In genomic region chr17:82655038-82655479, GRCh38 we compare ENCODE assay signal across 13 cellular contexts. TPM values are rescaled to one million over a fixed set of nuclear protein-coding genes. Genes with fewer than 3 reads are reported as not detected.
A peak's percentile ranks its signal among the peaks of the same experiment; 100 is the strongest.
DNase-seq lines count a peak whose midpoint lies in the region; ATAC-seq and TF ChIP-seq lines count a peak whose summit lies in the region.
"Had no signal": no experiment of that assay in that cellular context is flagged by ENCODE, and none has a peak within 500 bp of the region (broad histone marks: within the 10 kb centered on the region; RNA-seq: fewer than 3 reads in every experiment).

No MANE protein-coding gene starts in this region.

- H3K27ac Mint-ChIP-seq in GM23338, result no peak overlapping the region

- peak overlapping the region; percentile 19 to 35 for H3K27ac ChIP-seq in right atrium auricular region
- peak overlapping the region; percentile 80 to 90 (median 87) for H3K27ac ChIP-seq in stomach
- H3K27ac ChIP-seq in GM23338 (ENCODE audit: low read depth), result no peak overlapping the region
- H3K27ac ChIP-seq: SJCRH30 had no signal

- H3K36me3 ChIP-seq in right atrium auricular region (peaks cover 17% of the 10 kb centered on the region), stomach (peaks cover 0 to 46% (median 37%) of the 10 kb centered on the region in 4 donors), GM23338 (ENCODE audit: insufficient read depth) (no peaks in the 10 kb centered on the region)
- H3K36me3 ChIP-seq: SJCRH30 had no signal

- H3K27me3 ChIP-seq in right atrium auricular region, result no peaks in the 10 kb centered on the region
- H3K27me3 ChIP-seq in stomach, result no peaks in the 10 kb centered on the region
- no peaks in the 10 kb centered on the region for H3K27me3 ChIP-seq in GM23338 (ENCODE audit: insufficient read depth)
- H3K27me3 ChIP-seq: SJCRH30 had no signal

- no peak overlapping the region for H3K4me3 Mint-ChIP-seq in GM23338

- intact Hi-C loops in stomach (cut with DNase I; ENCODE audit: low total_unique reads), result no loop called here

- TF ChIP-seq CTCF in right atrium auricular region (IDR thresholded peaks at IDR 0.05), result no peak
- TF ChIP-seq CTCF in stomach (IDR thresholded peaks at IDR 0.05), result no peak
- TF ChIP-seq CTCF in GM23338 (conservative IDR thresholded peaks at IDR 0.05; ENCODE audit: low read depth in 2 of 2), result no peak

- 16 to 41% (median 28%) methylated on average over 15 of the region's 15 CpGs for WGBS in stomach, 5 donors

- no peaks in the 10 kb centered on the region; the same call in 2 of the 3 replicates for H3K36me3 Mint-ChIP-seq in GM23338 (ENCODE audit: low read depth)

- H3K4me3 ChIP-seq in right atrium auricular region (no peak overlapping the region), stomach (peak overlapping the region in 1 of 4 donors; percentile 17), GM23338 (no peak overlapping the region)
- H3K4me3 ChIP-seq: SJCRH30 had no signal

- no peak overlapping the region for H2AFZ ChIP-seq in GM23338

- no peaks in the 10 kb centered on the region for H3K79me2 ChIP-seq in GM23338 (replicated peaks; ENCODE audit: insufficient read depth)

- H3K9me3 Mint-ChIP-seq in GM23338, result peaks cover 4% of the 10 kb centered on the region; the same call in 1 of the 3 replicates

- H3K4me1 ChIP-seq in right atrium auricular region (no peaks in the 10 kb centered on the region), stomach (peaks cover 22 to 37% (median 26%) of the 10 kb centered on the region in 4 donors), GM23338 (ENCODE audit: insufficient read depth) (no peaks in the 10 kb centered on the region)
- H3K4me1 ChIP-seq: SJCRH30 had no signal

- H3K4me2 ChIP-seq in GM23338, result no peak overlapping the region

- no peaks in the 10 kb centered on the region for H4K20me1 ChIP-seq in GM23338 (replicated peaks; ENCODE audit: insufficient read depth)

- H3K4me1 Mint-ChIP-seq in GM23338, result no peaks in the 10 kb centered on the region

- no peaks in the 10 kb centered on the region for H3K9me2 ChIP-seq in GM23338 (ENCODE audit: insufficient read depth)

- H3F3A ChIP-seq in GM23338 (replicated peaks; ENCODE audit: low read depth), result no peaks in the 10 kb centered on the region

- TF ChIP-seq EP300 in stomach (IDR thresholded peaks at IDR 0.05), result no peak

- DNase-seq in SIG-M5 treated with dmso at 0.1 percent for 504 hours (lab: John Stamatoyannopoulos, UW; ENCODE audit: unreplicated experiment) (peak; percentile 44), SIG-M5 (lab: John Stamatoyannopoulos, UW) (no peak), UCSD-AML1 (lab: John Stamatoyannopoulos, UW; ENCODE audit: unreplicated experiment) (peak; percentile 64), right atrium auricular region (ENCODE audit: low spot score) (no peak), stomach (peak; percentile 74), NCI-H2029 treated with DMSO at 0.1 percent for 48 hours (lab: John Stamatoyannopoulos, UW) (no peak), RKO (ENCODE audit: low spot score) (no peak), GM23338 (ENCODE audit: low spot score) (no peak)
- DNase-seq: caudate nucleus; foreskin fibroblast; NCI-H446 treated with DMSO at 0.1 percent for 48 hours; SJCRH30; stimulated activated CD4-positive, alpha-beta T cell treated with anti-CD3 and anti-CD28 coated beads, Interleukin-2, amount 100 ng/mL, for 24 hours had no signal

- no peak for TF ChIP-seq POLR2A in stomach (IDR thresholded peaks at IDR 0.05)

- ATAC-seq in GM23338, result no peak

- H3K9me3 ChIP-seq in right atrium auricular region, result no peaks in the 10 kb centered on the region
- H3K9me3 ChIP-seq in stomach, result no peaks in the 10 kb centered on the region
- H3K9me3 ChIP-seq: SJCRH30 had no signal

- peaks cover 13% of the 10 kb centered on the region for H3K27me3 Mint-ChIP-seq in GM23338 (ENCODE audit: insufficient read depth, low read depth, poor library complexity)

TF ChIP-seq in GM23338, 12 proteins besides CTCF, POLR2A, EP300 and RAD21 (continues in another document):
- no peak for TF ChIP-seq ZNF331 (CRISPR knock-in tag; IDR thresholded peaks at IDR 0.05; ENCODE audit: low read depth)
- no peak for TF ChIP-seq ETS1 (IDR thresholded peaks at IDR 0.05)
- no peak for TF ChIP-seq STAT1 (IDR thresholded peaks at IDR 0.05; ENCODE audit: unreplicated experiment)
- no peak for TF ChIP-seq JUNB (IDR thresholded peaks at IDR 0.05; ENCODE audit: unreplicated experiment)
- no peak for TF ChIP-seq POLR2AphosphoS5 (IDR thresholded peaks at IDR 0.05; ENCODE audit: low read depth)
- no peak for TF ChIP-seq ZNF462 (CRISPR knock-in tag; IDR thresholded peaks at IDR 0.05)
- TF ChIP-seq EZH2 (IDR thresholded peaks at IDR 0.05; ENCODE audit: low read depth, unreplicated experiment), result no peak
- no peak for TF ChIP-seq CREB1 (CRISPR knock-in tag; IDR thresholded peaks at IDR 0.05; ENCODE audit: low read depth)

RNA-seq across cellular contexts. Expression of gene WDR45B, which starts 6.8 kb away (rescaled TPM):
- total RNA-seq in right atrium auricular region (10 to 100 TPM; 41.2 to 46.4 TPM), stomach (100 to 1,000 TPM in 2 of 5 donors, 10 to 100 TPM in 3; 75.3 to 108 (median 92.9) TPM)
- polyA plus RNA-seq in stomach (10 to 100 TPM; 62.8 to 70.7 (median 62.9) TPM), GM23338 (2016; fragmentation: Nextera tagmentation; extraction: Ambion mirVana) (69.4 and 82.3 TPM in 2 replicates)
- total RNA-seq in GM23338 (2014; rRNA removed; shearing (Covaris generic)), result 96.4 and 97.6 TPM in 2 replicates

RNA-seq across cellular contexts. Expression of gene RAB40B, which starts 43.4 kb away (rescaled TPM):
- total RNA-seq in right atrium auricular region, result 10 to 100 TPM; 10.2 to 20.8 TPM
- total RNA-seq in stomach, result 100 to 1,000 TPM in 2 of 5 donors, 10 to 100 TPM in 2, 1 to 10 TPM in 1; 7.6 to 133 (median 36.4) TPM
- 10 to 100 TPM; 13.5 to 25.7 (median 17.7) TPM for polyA plus RNA-seq in stomach
- total RNA-seq in GM23338 (2014; rRNA removed; shearing (Covaris generic)), result 5.2 and 10.8 TPM in 2 replicates
- polyA plus RNA-seq in GM23338 (2016; fragmentation: Nextera tagmentation; extraction: Ambion mirVana), result 2.8 and 4.2 TPM in 2 replicates

Comparison
In these comparisons a context has a peak if more than half of its experiments do, and no peak if none do; other contexts are left out.
1. DNase-seq: peak in SIG-M5 treated with dmso at 0.1 percent for 504 hours (single experiment), UCSD-AML1 (single experiment) and stomach (single experiment); none in SIG-M5 (single experiment), right atrium auricular region (single experiment), NCI-H2029 treated with DMSO at 0.1 percent for 48 hours (single experiment), RKO (single experiment) and GM23338 (single experiment).